ENCODE assay signal across 8 cellular contexts in the genomic region with DNA sequence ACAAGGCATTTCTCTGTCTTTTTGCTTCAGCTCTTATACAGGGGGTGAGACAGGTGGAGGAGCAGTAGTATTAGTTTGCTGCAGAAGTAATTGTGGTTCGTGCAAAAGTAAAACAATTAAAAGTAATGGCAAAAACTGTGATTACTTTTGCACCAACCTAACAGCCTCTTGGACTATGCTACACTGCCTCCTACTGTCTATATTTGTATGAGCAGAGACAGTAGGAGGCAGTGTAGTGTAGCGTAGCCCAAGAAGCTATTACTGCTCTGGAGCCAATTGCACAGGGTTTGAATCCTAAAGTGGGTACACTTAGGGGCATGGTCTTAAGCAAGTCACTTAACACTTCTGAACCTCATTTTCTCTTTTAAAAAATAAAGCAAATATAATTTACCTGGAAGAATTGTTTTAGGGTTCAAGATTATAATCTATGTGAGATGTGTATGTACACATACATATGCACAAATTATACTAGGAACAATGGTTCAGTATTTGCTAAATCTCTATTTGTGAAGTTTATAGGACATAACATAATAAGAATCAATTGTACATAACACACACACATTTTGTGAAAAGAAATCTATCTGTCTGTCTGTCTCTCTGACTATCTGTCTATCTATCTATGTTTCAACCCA.
DNase-seq lines count a peak whose midpoint lies in the region; ATAC-seq and FAIRE-seq lines count a peak whose summit lies in the region.

No MANE protein-coding gene starts in this region.

- ATAC-seq in GM18868 (IDR thresholded peaks at IDR 0.05; ENCODE audit: unreplicated experiment) (peak; percentile 89), HG03060 (IDR thresholded peaks at IDR 0.05; ENCODE audit: low read depth, unreplicated experiment) (peak; percentile 51)

- DNase-seq in RCC 7860 (ENCODE audit: low spot score) = peak; percentile 16
- peak; percentile 34 for DNase-seq in iPS-NIHi11 (ENCODE audit: low spot score)
- DNase-seq in activated CD4-positive, alpha-beta T cell treated with anti-CD3 and anti-CD28 coated beads for 48 hours = no peak
- DNase-seq in globus pallidus (ENCODE audit: low spot score) = no peak
- no peak for DNase-seq in epidermal melanocyte (ENCODE audit: insufficient read length, low spot score)
- no peak for DNase-seq in AG08395 (ENCODE audit: low spot score)

- no peak for FAIRE-seq in RCC 7860 (lab: Jason Lieb, UNC)

Comparison
In these comparisons a context has a peak if more than half of its experiments do, and no peak if none do; other contexts are left out.
1. DNase-seq: peak in RCC 7860 (single experiment) and iPS-NIHi11 (single experiment); none in activated CD4-positive, alpha-beta T cell treated with anti-CD3 and anti-CD28 coated beads for 48 hours (single experiment), globus pallidus (single experiment), epidermal melanocyte (single experiment) and AG08395 (single experiment).